In the genomic region with DNA sequence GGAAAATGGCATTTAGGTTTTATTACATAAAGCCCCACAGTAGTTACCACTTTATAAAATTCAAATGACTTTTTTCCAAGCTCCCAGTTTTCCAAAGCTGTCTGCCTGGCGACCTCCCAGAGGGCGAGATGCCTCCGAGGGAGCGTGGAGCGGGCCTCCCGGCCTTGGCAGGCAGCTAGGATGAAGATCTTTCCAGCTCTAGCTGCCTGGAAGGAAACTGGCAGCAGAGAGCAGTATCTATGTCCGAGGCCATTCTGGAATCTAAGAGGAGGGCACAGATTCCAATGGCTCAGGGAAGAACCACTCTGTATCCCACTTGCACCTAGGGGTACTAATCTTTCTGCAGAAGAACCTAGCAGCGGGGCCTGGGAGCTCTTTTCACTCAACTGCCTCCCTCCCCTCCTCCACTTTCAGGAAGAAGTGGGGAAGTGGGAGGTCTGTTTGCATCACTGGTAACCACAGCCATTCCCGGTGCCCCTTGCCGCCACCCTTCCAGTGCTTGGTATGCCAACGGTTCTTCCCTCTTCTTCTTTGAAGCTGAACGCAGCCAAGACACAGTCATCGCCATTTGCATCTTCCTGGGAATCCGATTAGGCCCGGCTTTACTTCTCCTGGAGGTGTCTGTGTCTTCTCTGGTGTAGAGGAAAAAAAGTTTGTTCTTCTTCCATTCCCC, we compare ENCODE assay signal across 2 cellular contexts.
TF ChIP-seq lines count a peak whose summit lies in the region.

No MANE protein-coding gene starts in this region.

TF ChIP-seq in GM12878, 131 proteins besides CTCF, POLR2A, EP300 and RAD21:
- TF ChIP-seq SPI1 (IDR thresholded peaks at IDR 0.05; ENCODE audit: borderline replicate concordance, insufficient read depth, low read depth, low read length), result 0 out of 2 replicates have a peak, but pooled peaks have one; percentile 12
- TF ChIP-seq RUNX3 (IDR thresholded peaks at IDR 0.05; ENCODE audit: low read length), result peak; percentile 10; the same call in 1 of the 2 replicates
- no peak for TF ChIP-seq ESRRA (IDR thresholded peaks at IDR 0.05; ENCODE audit: low read length)

TF ChIP-seq in SK-N-SH, 30 proteins besides CTCF, POLR2A, EP300 and RAD21:
- no peak for TF ChIP-seq YY1 (IDR thresholded peaks at IDR 0.05; ENCODE audit: low read depth)
- no peak for TF ChIP-seq SMC3 (IDR thresholded peaks at IDR 0.05; ENCODE audit: low read depth, low read length)
- no peak for TF ChIP-seq CHD2 (IDR thresholded peaks at IDR 0.05; ENCODE audit: low read length, partially characterized antibody)
- TF ChIP-seq, protein P1, sequence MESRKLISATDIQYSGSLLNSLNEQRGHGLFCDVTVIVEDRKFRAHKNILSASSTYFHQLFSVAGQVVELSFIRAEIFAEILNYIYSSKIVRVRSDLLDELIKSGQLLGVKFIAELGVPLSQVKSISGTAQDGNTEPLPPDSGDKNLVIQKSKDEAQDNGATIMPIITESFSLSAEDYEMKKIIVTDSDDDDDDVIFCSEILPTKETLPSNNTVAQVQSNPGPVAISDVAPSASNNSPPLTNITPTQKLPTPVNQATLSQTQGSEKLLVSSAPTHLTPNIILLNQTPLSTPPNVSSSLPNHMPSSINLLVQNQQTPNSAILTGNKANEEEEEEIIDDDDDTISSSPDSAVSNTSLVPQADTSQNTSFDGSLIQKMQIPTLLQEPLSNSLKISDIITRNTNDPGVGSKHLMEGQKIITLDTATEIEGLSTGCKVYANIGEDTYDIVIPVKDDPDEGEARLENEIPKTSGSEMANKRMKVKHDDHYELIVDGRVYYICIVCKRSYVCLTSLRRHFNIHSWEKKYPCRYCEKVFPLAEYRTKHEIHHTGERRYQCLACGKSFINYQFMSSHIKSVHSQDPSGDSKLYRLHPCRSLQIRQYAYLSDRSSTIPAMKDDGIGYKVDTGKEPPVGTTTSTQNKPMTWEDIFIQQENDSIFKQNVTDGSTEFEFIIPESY (IDR thresholded peaks at IDR 0.05; ENCODE audit: borderline replicate concordance, low read depth), result no peak
- TF ChIP-seq, protein P2, sequence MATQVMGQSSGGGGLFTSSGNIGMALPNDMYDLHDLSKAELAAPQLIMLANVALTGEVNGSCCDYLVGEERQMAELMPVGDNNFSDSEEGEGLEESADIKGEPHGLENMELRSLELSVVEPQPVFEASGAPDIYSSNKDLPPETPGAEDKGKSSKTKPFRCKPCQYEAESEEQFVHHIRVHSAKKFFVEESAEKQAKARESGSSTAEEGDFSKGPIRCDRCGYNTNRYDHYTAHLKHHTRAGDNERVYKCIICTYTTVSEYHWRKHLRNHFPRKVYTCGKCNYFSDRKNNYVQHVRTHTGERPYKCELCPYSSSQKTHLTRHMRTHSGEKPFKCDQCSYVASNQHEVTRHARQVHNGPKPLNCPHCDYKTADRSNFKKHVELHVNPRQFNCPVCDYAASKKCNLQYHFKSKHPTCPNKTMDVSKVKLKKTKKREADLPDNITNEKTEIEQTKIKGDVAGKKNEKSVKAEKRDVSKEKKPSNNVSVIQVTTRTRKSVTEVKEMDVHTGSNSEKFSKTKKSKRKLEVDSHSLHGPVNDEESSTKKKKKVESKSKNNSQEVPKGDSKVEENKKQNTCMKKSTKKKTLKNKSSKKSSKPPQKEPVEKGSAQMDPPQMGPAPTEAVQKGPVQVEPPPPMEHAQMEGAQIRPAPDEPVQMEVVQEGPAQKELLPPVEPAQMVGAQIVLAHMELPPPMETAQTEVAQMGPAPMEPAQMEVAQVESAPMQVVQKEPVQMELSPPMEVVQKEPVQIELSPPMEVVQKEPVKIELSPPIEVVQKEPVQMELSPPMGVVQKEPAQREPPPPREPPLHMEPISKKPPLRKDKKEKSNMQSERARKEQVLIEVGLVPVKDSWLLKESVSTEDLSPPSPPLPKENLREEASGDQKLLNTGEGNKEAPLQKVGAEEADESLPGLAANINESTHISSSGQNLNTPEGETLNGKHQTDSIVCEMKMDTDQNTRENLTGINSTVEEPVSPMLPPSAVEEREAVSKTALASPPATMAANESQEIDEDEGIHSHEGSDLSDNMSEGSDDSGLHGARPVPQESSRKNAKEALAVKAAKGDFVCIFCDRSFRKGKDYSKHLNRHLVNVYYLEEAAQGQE (IDR thresholded peaks at IDR 0.05; ENCODE audit: low read depth, low read length), result no peak
- TF ChIP-seq MEF2A (IDR thresholded peaks at IDR 0.05; ENCODE audit: borderline replicate concordance, low read depth), result no peak
- no peak for TF ChIP-seq FOSL2 (IDR thresholded peaks at IDR 0.05; ENCODE audit: borderline replicate concordance, low read depth)
- TF ChIP-seq GABPA (IDR thresholded peaks at IDR 0.05; ENCODE audit: low read depth), result no peak
- no peak for TF ChIP-seq EZH2phosphoT487 (IDR thresholded peaks at IDR 0.05; ENCODE audit: borderline replicate concordance, low read depth)
- no peak for TF ChIP-seq RFX5 (IDR thresholded peaks at IDR 0.05; ENCODE audit: low read length)
- TF ChIP-seq FOXM1 (IDR thresholded peaks at IDR 0.05; ENCODE audit: low read depth), result no peak
